8 cellular contexts compared by ENCODE assay signal in the genomic region with DNA sequence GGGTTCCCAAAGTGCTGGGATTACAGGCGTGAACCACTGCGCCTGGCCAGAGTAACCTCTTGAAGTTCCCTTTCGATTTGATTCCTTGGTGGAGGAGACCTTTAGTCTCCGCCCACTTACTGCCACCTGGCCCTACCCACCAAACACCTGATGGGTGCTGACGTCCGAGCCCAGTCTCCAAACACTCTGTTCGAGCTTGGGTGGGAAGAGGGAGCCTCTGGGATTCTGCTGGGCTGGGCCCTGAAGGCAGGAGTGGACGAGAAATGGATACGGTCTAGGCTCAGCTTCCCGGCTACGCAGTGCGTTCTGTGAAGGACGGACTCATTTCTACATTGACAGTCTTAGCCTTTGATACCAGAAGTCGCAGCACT. TPM values are rescaled to one million over a fixed set of nuclear protein-coding genes. Genes with fewer than 3 reads are reported as not detected.
A peak's percentile ranks its signal among the peaks of the same experiment; 100 is the strongest.
DNase-seq lines count a peak whose midpoint lies in the region; ATAC-seq and TF ChIP-seq lines count a peak whose summit lies in the region.

No MANE protein-coding gene starts in this region.

- H3K27ac ChIP-seq in foreskin keratinocyte, result peak overlapping the region; percentile 83

- TF ChIP-seq CTCF in foreskin keratinocyte (conservative IDR thresholded peaks at IDR 0.05), result no peak

- peak; percentile 54 for ATAC-seq in foreskin keratinocyte
- no peak for ATAC-seq in HG03108 (IDR thresholded peaks at IDR 0.05; ENCODE audit: unreplicated experiment)
- ATAC-seq in HG03097 (IDR thresholded peaks at IDR 0.05; ENCODE audit: low FRiP score, unreplicated experiment), result no peak

- peak; percentile 99 for DNase-seq in DMS53 (lab: John Stamatoyannopoulos, UW)
- peak; percentile 78 for DNase-seq in NCI-H146 treated with DMSO at 0.1 percent for 48 hours (lab: John Stamatoyannopoulos, UW; ENCODE audit: unreplicated experiment)
- DNase-seq in activated T-cell treated with anti-CD3 and anti-CD28 coated beads, Interleukin-2, amount 50 U/mL, for 1 hour, result peak; percentile 35
- peak; percentile 82 to 93 for DNase-seq in foreskin keratinocyte
- DNase-seq in occipital lobe (lab: John Stamatoyannopoulos, UW), result peak; percentile 22
- DNase-seq in SKM-1 (lab: John Stamatoyannopoulos, UW; ENCODE audit: unreplicated experiment), result no peak

- no peaks in the 10 kb centered on the region for H3K27me3 ChIP-seq in foreskin keratinocyte

- peaks cover 34% of the 10 kb centered on the region for H3K4me1 ChIP-seq in foreskin keratinocyte

RNA-seq across cellular contexts. Expression of a gene that starts 0.9 kb away (rescaled TPM):
- total RNA-seq in foreskin keratinocyte (1,046 and 1,112 TPM in 2 replicates), occipital lobe (23.2 TPM)
- 633 and 656 TPM in 2 replicates for polyA plus RNA-seq in foreskin keratinocyte

RNA-seq across cellular contexts. Expression of a gene that starts 40.1 kb away (rescaled TPM):
- total RNA-seq in foreskin keratinocyte (7.3 and 7.5 TPM in 2 replicates), occipital lobe (9.0 TPM)
- polyA plus RNA-seq in foreskin keratinocyte, result 6.9 and 7.5 TPM in 2 replicates

Comparison
In these comparisons a context has a peak if more than half of its experiments do, and no peak if none do; other contexts are left out.
1. RNA of a gene that starts 0.9 kb away (total RNA-seq): 1,046 to 1,112 TPM in foreskin keratinocyte; 23.2 TPM in occipital lobe (single experiment); every median in the first group is over 10 times any median in the second.